Comparison of ENCODE assay signal across 1 cellular context in the genomic region with DNA sequence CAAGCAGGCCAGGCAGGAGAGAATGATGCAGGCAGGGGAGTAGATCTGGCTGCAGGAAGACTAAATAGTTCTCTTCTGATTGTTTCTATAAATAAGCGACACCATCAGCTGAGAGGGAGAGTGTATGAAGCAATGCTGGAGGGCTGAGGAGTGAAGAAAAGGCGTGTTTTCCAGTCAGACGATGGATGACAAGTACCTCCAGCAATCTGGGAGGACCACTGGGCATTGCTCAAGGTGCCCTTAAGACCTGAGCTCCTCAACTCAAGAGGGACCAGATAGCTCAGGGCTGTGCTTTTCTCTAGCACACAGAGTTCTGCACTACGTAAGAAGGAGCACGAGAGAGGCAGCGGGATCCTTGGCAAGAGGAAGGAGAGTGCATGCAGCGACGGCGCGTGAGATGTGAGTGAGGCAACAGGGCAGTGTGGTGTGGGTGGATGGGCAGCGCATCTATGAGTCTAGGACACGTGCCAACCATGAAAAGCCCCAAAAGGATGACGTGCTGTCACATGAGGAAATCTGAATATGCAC.
TF ChIP-seq lines count a peak whose summit lies in the region.

No MANE protein-coding gene starts in this region.

TF ChIP-seq in IMR-90, 13 proteins besides CTCF, POLR2A, EP300 and RAD21:
- TF ChIP-seq RCOR1 (IDR thresholded peaks at IDR 0.05; ENCODE audit: insufficient replicate concordance, low read length) (peak; percentile 55), MAFK (IDR thresholded peaks at IDR 0.05; ENCODE audit: low read depth, low read length) (no peak), BHLHE40 (IDR thresholded peaks at IDR 0.05; ENCODE audit: low read depth, low read length) (no peak), CEBPB (IDR thresholded peaks at IDR 0.05; ENCODE audit: low read depth, low read length) (peak; percentile 86)
- TF ChIP-seq, protein P1, sequence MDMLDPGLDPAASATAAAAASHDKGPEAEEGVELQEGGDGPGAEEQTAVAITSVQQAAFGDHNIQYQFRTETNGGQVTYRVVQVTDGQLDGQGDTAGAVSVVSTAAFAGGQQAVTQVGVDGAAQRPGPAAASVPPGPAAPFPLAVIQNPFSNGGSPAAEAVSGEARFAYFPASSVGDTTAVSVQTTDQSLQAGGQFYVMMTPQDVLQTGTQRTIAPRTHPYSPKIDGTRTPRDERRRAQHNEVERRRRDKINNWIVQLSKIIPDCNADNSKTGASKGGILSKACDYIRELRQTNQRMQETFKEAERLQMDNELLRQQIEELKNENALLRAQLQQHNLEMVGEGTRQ (IDR thresholded peaks at IDR 0.05; ENCODE audit: low read depth, low read length) = 0 out of 2 replicates have a peak, but pooled peaks have one; percentile 12
